2 cellular contexts compared by ENCODE assay signal in the genomic region with DNA sequence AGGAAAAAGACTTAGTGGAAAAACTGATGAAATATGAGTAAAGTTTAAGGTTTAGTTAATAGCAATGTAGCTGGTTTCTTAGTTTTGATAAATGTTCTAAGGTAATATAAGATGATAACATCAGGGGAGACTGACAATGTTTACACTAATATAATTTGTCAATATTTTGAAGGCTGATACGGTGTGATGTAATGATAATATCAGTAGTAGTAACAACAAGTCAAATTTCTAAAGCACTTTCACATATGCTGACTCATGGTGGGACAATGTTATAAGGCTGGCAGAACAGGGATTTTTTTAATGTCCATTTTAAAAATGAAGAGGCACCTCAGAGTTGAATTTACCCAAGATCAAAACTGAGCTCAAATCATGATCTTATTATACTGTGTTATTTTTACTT.
TF ChIP-seq lines count a peak whose summit lies in the region.

No MANE protein-coding gene starts in this region.

TF ChIP-seq in A549, 52 proteins besides CTCF, POLR2A, EP300 and RAD21:
- TF ChIP-seq GATA3 (IDR thresholded peaks at IDR 0.05; ENCODE audit: borderline replicate concordance) (peak; percentile 61; the same call in 1 of the 2 replicates), ZSCAN20 (CRISPR knock-in tag; IDR thresholded peaks at IDR 0.05) (no peak), MAFK (IDR thresholded peaks at IDR 0.05; ENCODE audit: partially characterized antibody) (peak; percentile 92), NFE2L2 (conservative IDR thresholded peaks at IDR 0.05; ENCODE audit: low read length) (peak; percentile 68; the same call in 1 of the 2 replicates), FOSL2 (IDR thresholded peaks at IDR 0.05) (no peak), FOSL2 (CRISPR knock-in tag; IDR thresholded peaks at IDR 0.05) (peak; percentile 34)

TF ChIP-seq in H1, 55 proteins besides CTCF, POLR2A, EP300 and RAD21:
- no peak for TF ChIP-seq SIRT6 (IDR thresholded peaks at IDR 0.05; ENCODE audit: low read length)
- 0 out of 2 replicates have a peak, but pooled peaks have one; percentile 24 for TF ChIP-seq MAFK (IDR thresholded peaks at IDR 0.05; ENCODE audit: low read depth, low read length)
TF ChIP-seq in H1: peak in this region for 1.
